Comparison of ENCODE assay signal across 24 cellular contexts in the genomic region with DNA sequence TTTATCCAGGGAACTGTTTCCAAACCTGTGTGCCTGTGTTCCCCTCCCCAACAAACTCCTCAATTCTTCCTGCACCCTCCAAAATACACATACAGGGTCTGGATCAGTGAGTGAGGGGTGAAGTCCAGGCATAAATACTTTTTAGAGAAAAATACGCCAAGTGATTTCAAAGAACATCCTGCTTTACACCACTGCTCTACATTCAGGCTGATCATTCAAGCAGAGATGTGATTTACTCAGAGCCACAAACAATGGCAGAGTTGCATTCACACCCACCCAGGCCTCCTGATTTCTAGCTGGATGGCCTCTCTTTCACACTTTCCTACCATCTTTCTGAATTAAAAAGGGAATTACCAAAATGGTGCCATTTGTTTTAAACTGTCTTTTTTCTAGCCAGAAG.
A peak's percentile ranks its signal among the peaks of the same experiment; 100 is the strongest.
DNase-seq lines count a peak whose midpoint lies in the region; ATAC-seq and TF ChIP-seq lines count a peak whose summit lies in the region.
"Had no signal": no experiment of that assay in that cellular context is flagged by ENCODE, and none has a peak within 500 bp of the region (broad histone marks: within the 10 kb centered on the region; RNA-seq: fewer than 3 reads in every experiment).

No MANE protein-coding gene starts in this region.

- peaks cover 35% of the 10 kb centered on the region for H3K4me1 Mint-ChIP-seq in neural progenitor cell
- no peaks in the 10 kb centered on the region for H3K4me1 Mint-ChIP-seq in stimulated activated naive CD8-positive, alpha-beta T cell treated with anti-CD3 and anti-CD28 coated beads, Interleukin-15, amount 100 ng/mL, for 72 hours

- peaks cover 49% of the 10 kb centered on the region for H3K4me1 ChIP-seq in neural progenitor cell
- H3K4me1 ChIP-seq in gastrocnemius medialis: peaks cover 89 to 91% of the 10 kb centered on the region in 2 donors
- H3K4me1 ChIP-seq: A549 had no signal

- H3K27me3 Mint-ChIP-seq in neural progenitor cell (ENCODE audit: insufficient read depth, low read depth): no peaks in the 10 kb centered on the region
- peaks cover 8% of the 10 kb centered on the region for H3K27me3 Mint-ChIP-seq in stimulated activated naive CD8-positive, alpha-beta T cell treated with anti-CD3 and anti-CD28 coated beads, Interleukin-15, amount 100 ng/mL, for 72 hours
- H3K27me3 Mint-ChIP-seq: CD4-positive, alpha-beta T cell had no signal

- no peaks in the 10 kb centered on the region for H3K9me3 ChIP-seq in neural progenitor cell (ENCODE audit: low read depth)
- H3K9me3 ChIP-seq in gastrocnemius medialis: no peaks in the 10 kb centered on the region
- H3K9me3 ChIP-seq: A549 had no signal

- no peaks in the 10 kb centered on the region for H3K36me3 ChIP-seq in neural progenitor cell
- no peaks in the 10 kb centered on the region for H3K36me3 ChIP-seq in gastrocnemius medialis

- intact Hi-C loops in gastrocnemius medialis (cut with DNase I; ENCODE audit: low total_unique reads): loop anchor here (5.0 kb wide), 1 partner anchor 503 kb away; no protein-coding TSS in a partner anchor

- no peak overlapping the region for H3K4me3 Mint-ChIP-seq in neural progenitor cell
- H3K4me3 Mint-ChIP-seq in stimulated activated naive CD8-positive, alpha-beta T cell treated with anti-CD3 and anti-CD28 coated beads, Interleukin-15, amount 100 ng/mL, for 72 hours: no peak overlapping the region
- H3K4me3 Mint-ChIP-seq: CD4-positive, alpha-beta T cell had no signal

- in situ Hi-C loops in gastrocnemius medialis (cut with MboI; ENCODE audit: low sequenced_read_pairs in 4 of 4): loop anchor here in 1 of 4 donors (10.0 kb wide), 1 partner anchor 521 kb away; no protein-coding TSS in a partner anchor

- H3K27ac ChIP-seq in neural progenitor cell (no peak overlapping the region), gastrocnemius medialis (peak overlapping the region; percentile 82 to 92 (median 90))
- H3K27ac ChIP-seq: A549, KMS-11 had no signal

- H4K20me1 ChIP-seq in neural progenitor cell (ENCODE audit: low read depth): no peaks in the 10 kb centered on the region

- no peaks in the 10 kb centered on the region for H3K79me2 ChIP-seq in neural progenitor cell (ENCODE audit: low read depth)

- H3K36me3 Mint-ChIP-seq in neural progenitor cell: no peaks in the 10 kb centered on the region

- no peak overlapping the region for H3K4me3 ChIP-seq in neural progenitor cell
- H3K4me3 ChIP-seq in gastrocnemius medialis: no peak overlapping the region
- H3K4me3 ChIP-seq: A549, GM12878 had no signal

- H3K9me3 Mint-ChIP-seq in neural progenitor cell: no peaks in the 10 kb centered on the region
- no peaks in the 10 kb centered on the region for H3K9me3 Mint-ChIP-seq in stimulated activated naive CD8-positive, alpha-beta T cell treated with anti-CD3 and anti-CD28 coated beads, Interleukin-15, amount 100 ng/mL, for 72 hours
- H3K9me3 Mint-ChIP-seq: CD4-positive, alpha-beta T cell had no signal

- no peak for TF ChIP-seq POLR2A in gastrocnemius medialis (IDR thresholded peaks at IDR 0.05)

- no peak overlapping the region for H3K9ac ChIP-seq in neural progenitor cell
- H3K9ac ChIP-seq: KMS-11 had no signal

- DNase-seq in NCI-H69 (lab: John Stamatoyannopoulos, UW): peak; percentile 39
- DNase-seq in left kidney (ENCODE audit: low read depth, low spot score): peak; percentile 72
- DNase-seq in neural progenitor cell (ENCODE audit: low spot score): peak; percentile 75
- DNase-seq in gastrocnemius medialis: no peak
- DNase-seq in stimulated activated naive CD8-positive, alpha-beta T cell treated with anti-CD3 and anti-CD28 coated beads, Interleukin-15, amount 100 ng/mL, for 72 hours: no peak
- no peak for DNase-seq in NCI-H1436 treated with DMSO at 0.1 percent for 48 hours (lab: John Stamatoyannopoulos, UW)
- DNase-seq: Calu3; CD4-positive, alpha-beta T cell; DMS53; EL; GOT3; NCI-H1417; NCI-H187 treated with DMSO at 0.1 percent for 48 hours; NCI-H2227 treated with DMSO at 0.1 percent for 48 hours; NCI-H510A treated with DMSO at 0.1 percent for 48 hours; NCI-H82; PC-3; RPMI8226; SHP77 treated with DMSO at 0.1 percent for 48 hours had no signal

- H3F3A ChIP-seq in neural progenitor cell (ENCODE audit: low read depth): peaks cover 6% of the 10 kb centered on the region

- H3K27me3 ChIP-seq in neural progenitor cell (no peaks in the 10 kb centered on the region), gastrocnemius medialis (no peaks in the 10 kb centered on the region)

- H3K4me2 ChIP-seq in neural progenitor cell: peak overlapping the region; percentile 61
- H3K4me2 ChIP-seq: A549, KMS-11 had no signal

- no peak overlapping the region for H3K27ac Mint-ChIP-seq in neural progenitor cell
- H3K27ac Mint-ChIP-seq in stimulated activated naive CD8-positive, alpha-beta T cell treated with anti-CD3 and anti-CD28 coated beads, Interleukin-15, amount 100 ng/mL, for 72 hours: no peak overlapping the region
- H3K27ac Mint-ChIP-seq: CD4-positive, alpha-beta T cell had no signal

- TF ChIP-seq CTCF in neural progenitor cell (IDR thresholded peaks at IDR 0.05): no peak
- TF ChIP-seq CTCF in gastrocnemius medialis (IDR thresholded peaks at IDR 0.05 in 4 of 5, conservative IDR thresholded peaks at IDR 0.05 in 1 of 5): no peak

- H2AFZ ChIP-seq in neural progenitor cell (replicated peaks): peak overlapping the region; percentile 40

- ATAC-seq in gastrocnemius medialis (no peak), HG02852 (IDR thresholded peaks at IDR 0.05; ENCODE audit: unreplicated experiment) (no peak), GM21526 (IDR thresholded peaks at IDR 0.05; ENCODE audit: low FRiP score, unreplicated experiment) (no peak)
- ATAC-seq in stimulated activated naive CD8-positive, alpha-beta T cell treated with anti-CD3 and anti-CD28 coated beads, Interleukin-15, amount 100 ng/mL, for 72 hours: no peak
- ATAC-seq: A549, GM12878, PC-3 had no signal

Comparison
In these comparisons a context has a peak if more than half of its experiments do, and no peak if none do; other contexts are left out.
1. DNase-seq: peak in NCI-H69 (single experiment), left kidney (single experiment) and neural progenitor cell (single experiment); none in gastrocnemius medialis (0 of 2), stimulated activated naive CD8-positive, alpha-beta T cell treated with anti-CD3 and anti-CD28 coated beads, Interleukin-15, amount 100 ng/mL, for 72 hours (0 of 2) and NCI-H1436 treated with DMSO at 0.1 percent for 48 hours (single experiment).